In the genomic region with DNA sequence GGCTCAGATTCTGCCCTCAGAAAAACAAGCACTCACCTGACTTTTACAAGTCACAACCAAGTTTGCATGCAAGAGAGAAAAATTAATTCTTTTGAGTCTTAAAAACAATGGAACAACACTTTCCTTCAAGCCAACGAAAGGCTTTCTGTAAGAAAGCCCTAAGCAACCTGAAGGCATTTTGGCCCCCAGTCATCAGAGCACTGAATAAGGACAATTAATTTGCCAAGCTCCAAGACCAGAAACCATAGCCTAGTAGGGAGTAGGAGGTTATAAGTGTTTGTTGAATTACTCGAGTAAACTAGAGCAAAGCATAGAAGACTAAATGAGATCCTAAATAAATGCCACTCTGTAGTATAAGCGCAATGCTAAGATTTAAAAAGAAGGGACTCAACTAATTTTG, we compare ENCODE assay signal across 22 cellular contexts.
"Had no signal": no experiment of that assay in that cellular context is flagged by ENCODE, and none has a peak within 500 bp of the region (broad histone marks: within the 10 kb centered on the region; RNA-seq: fewer than 3 reads in every experiment).

No MANE protein-coding gene starts in this region.

- H3K4me3 Mint-ChIP-seq: activated B cell treated with CpG ODN at 0.5 μM for 24 hours; activated CD4-positive, alpha-beta T cell treated with anti-CD3 and anti-CD28 coated beads for 36 hours; activated naive CD4-positive, alpha-beta T cell treated with anti-CD3 and anti-CD28 coated beads, Interleukin-2, amount 50 U/mL, for 24 hours; neural progenitor cell; stimulated activated memory B cell treated with anti-CD40 and anti-IgM and Interleukin-4, amounts not matched to agents 10 μg/mL and 1 μg/mL and 100 μg/mL, for 72 hours; T-helper 1 cell treated with Interleukin-12 subunit alpha and Interleukin-12 subunit beta and Interleukin-4 antibody, amounts not matched to agents 30 μg/mL and 1 μg/mL, for 36 hours had no signal

- ATAC-seq: activated CD4-positive, alpha-beta T cell treated with anti-CD3 and anti-CD28 coated beads for 36 hours; esophagus mucosa; gastrocnemius medialis; stimulated activated memory B cell treated with anti-CD40 and anti-IgM and Interleukin-4, amounts not matched to agents 10 μg/mL and 1 μg/mL and 100 μg/mL, for 72 hours had no signal

- H3K27ac Mint-ChIP-seq: activated B cell treated with CpG ODN at 0.5 μM for 24 hours; activated CD4-positive, alpha-beta T cell treated with anti-CD3 and anti-CD28 coated beads for 36 hours; activated naive CD4-positive, alpha-beta T cell treated with anti-CD3 and anti-CD28 coated beads, Interleukin-2, amount 50 U/mL, for 24 hours; neural progenitor cell; stimulated activated memory B cell treated with anti-CD40 and anti-IgM and Interleukin-4, amounts not matched to agents 10 μg/mL and 1 μg/mL and 100 μg/mL, for 72 hours; T-helper 1 cell treated with Interleukin-12 subunit alpha and Interleukin-12 subunit beta and Interleukin-4 antibody, amounts not matched to agents 30 μg/mL and 1 μg/mL, for 36 hours had no signal

- H3K36me3 Mint-ChIP-seq: activated naive CD4-positive, alpha-beta T cell treated with anti-CD3 and anti-CD28 coated beads, Interleukin-2, amount 50 U/mL, for 24 hours; brain; neural progenitor cell; stimulated activated memory B cell treated with anti-CD40 and anti-IgM and Interleukin-4, amounts not matched to agents 10 μg/mL and 1 μg/mL and 100 μg/mL, for 72 hours had no signal

- H3K9me3 Mint-ChIP-seq: activated B cell treated with CpG ODN at 0.5 μM for 24 hours; neural progenitor cell; stimulated activated memory B cell treated with anti-CD40 and anti-IgM and Interleukin-4, amounts not matched to agents 10 μg/mL and 1 μg/mL and 100 μg/mL, for 72 hours; T-helper 1 cell treated with Interleukin-12 subunit alpha and Interleukin-12 subunit beta and Interleukin-4 antibody, amounts not matched to agents 30 μg/mL and 1 μg/mL, for 36 hours had no signal

- DNase-seq: activated B cell treated with CpG ODN at 0.5 μM for 24 hours; activated CD4-positive, alpha-beta T cell treated with anti-CD3 and anti-CD28 coated beads for 36 hours; activated CD4-positive, alpha-beta T cell treated with anti-CD3 and anti-CD28 coated beads, Interleukin-2, amount 50 U/mL, for 4 hours; activated CD8-positive, alpha-beta memory T cell treated with anti-CD3 and anti-CD28 coated beads, Interleukin-2, amount 50 U/mL, for 48 hours; activated effector memory CD4-positive, alpha-beta T cell treated with Interleukin-2 at 50 U/mL for 16 hours; activated T-cell treated with anti-CD3 and anti-CD28 coated beads, Interleukin-2, amount 50 U/mL, for 48 hours; aorta; central memory CD4-positive, alpha-beta T cell; effector memory CD4-positive, alpha-beta T cell; gastrocnemius medialis; head of caudate nucleus; hypothalamus; stimulated activated CD4-positive, alpha-beta T cell treated with anti-CD3 and anti-CD28 coated beads, Interleukin-2, amount 100 ng/mL, for 24 hours; stomach; T1000; transverse colon had no signal

- H3K9me3 ChIP-seq: gastrocnemius medialis, stomach, transverse colon had no signal

- H3K27me3 ChIP-seq: gastrocnemius medialis, transverse colon had no signal

- H3K36me3 ChIP-seq: gastrocnemius medialis, neural progenitor cell, stomach, transverse colon had no signal

- H3K27ac ChIP-seq: gastrocnemius medialis, neural progenitor cell, stomach had no signal

- H3K4me3 ChIP-seq: neural progenitor cell, stomach, transverse colon had no signal

- H3K27me3 Mint-ChIP-seq: activated naive CD4-positive, alpha-beta T cell treated with anti-CD3 and anti-CD28 coated beads, Interleukin-2, amount 50 U/mL, for 24 hours had no signal
